In genomic region chr17:7476474-7476873, GRCh38 we compare ENCODE assay signal across 2 cellular contexts.
TF ChIP-seq lines count a peak whose summit lies in the region.

No MANE protein-coding gene starts in this region.

TF ChIP-seq in HEK293, 187 proteins besides CTCF, POLR2A, EP300 and RAD21 (continues in another document):
- TF ChIP-seq GLIS2 (tag by site-specific recombination; IDR thresholded peaks at IDR 0.05) (no peak), ZFP37 (tag by site-specific recombination; IDR thresholded peaks at IDR 0.05) (no peak), ZNF157 (tag by site-specific recombination; IDR thresholded peaks at IDR 0.05) (no peak), GLIS1 (tag by site-specific recombination; IDR thresholded peaks at IDR 0.05) (0 out of 2 replicates have a peak, but pooled peaks have one; percentile 23), ZNF211 (tag by site-specific recombination; IDR thresholded peaks at IDR 0.05; ENCODE audit: low read depth) (no peak), ZNF133 (tag by site-specific recombination; IDR thresholded peaks at IDR 0.05) (no peak), ZNF747 (tag by site-specific recombination; IDR thresholded peaks at IDR 0.05) (no peak), ZBTB17 (tag by site-specific recombination; IDR thresholded peaks at IDR 0.05) (peak; percentile 83), REPIN1 (tag by site-specific recombination; IDR thresholded peaks at IDR 0.05; ENCODE audit: low read depth) (no peak), ZNF23 (tag by site-specific recombination; IDR thresholded peaks at IDR 0.05; ENCODE audit: borderline replicate concordance) (no peak), KLF7 (tag by site-specific recombination; IDR thresholded peaks at IDR 0.05; ENCODE audit: borderline replicate concordance) (no peak), ZBTB11 (tag by site-specific recombination; conservative IDR thresholded peaks at IDR 0.05; ENCODE audit: low read depth) (no peak), HOXA7 (CRISPR knock-in tag; IDR thresholded peaks at IDR 0.05; ENCODE audit: borderline replicate concordance) (no peak), ZNF266 (tag by site-specific recombination; IDR thresholded peaks at IDR 0.05; ENCODE audit: low read depth) (no peak), PRDM10 (tag by site-specific recombination; IDR thresholded peaks at IDR 0.05) (no peak), SP3 (tag by site-specific recombination; IDR thresholded peaks at IDR 0.05) (no peak), ZNF292 (tag by site-specific recombination; IDR thresholded peaks at IDR 0.05; ENCODE audit: borderline replicate concordance, low read depth) (no peak), ZNF660 (tag by site-specific recombination; IDR thresholded peaks at IDR 0.05) (no peak), ZNF366 (tag by site-specific recombination; conservative IDR thresholded peaks at IDR 0.05) (peak; percentile 28; the same call in 1 of the 2 replicates)
- TF ChIP-seq, protein P1, sequence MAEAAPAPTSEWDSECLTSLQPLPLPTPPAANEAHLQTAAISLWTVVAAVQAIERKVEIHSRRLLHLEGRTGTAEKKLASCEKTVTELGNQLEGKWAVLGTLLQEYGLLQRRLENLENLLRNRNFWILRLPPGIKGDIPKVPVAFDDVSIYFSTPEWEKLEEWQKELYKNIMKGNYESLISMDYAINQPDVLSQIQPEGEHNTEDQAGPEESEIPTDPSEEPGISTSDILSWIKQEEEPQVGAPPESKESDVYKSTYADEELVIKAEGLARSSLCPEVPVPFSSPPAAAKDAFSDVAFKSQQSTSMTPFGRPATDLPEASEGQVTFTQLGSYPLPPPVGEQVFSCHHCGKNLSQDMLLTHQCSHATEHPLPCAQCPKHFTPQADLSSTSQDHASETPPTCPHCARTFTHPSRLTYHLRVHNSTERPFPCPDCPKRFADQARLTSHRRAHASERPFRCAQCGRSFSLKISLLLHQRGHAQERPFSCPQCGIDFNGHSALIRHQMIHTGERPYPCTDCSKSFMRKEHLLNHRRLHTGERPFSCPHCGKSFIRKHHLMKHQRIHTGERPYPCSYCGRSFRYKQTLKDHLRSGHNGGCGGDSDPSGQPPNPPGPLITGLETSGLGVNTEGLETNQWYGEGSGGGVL (tag by site-specific recombination; IDR thresholded peaks at IDR 0.05), result no peak
- TF ChIP-seq, protein P2, sequence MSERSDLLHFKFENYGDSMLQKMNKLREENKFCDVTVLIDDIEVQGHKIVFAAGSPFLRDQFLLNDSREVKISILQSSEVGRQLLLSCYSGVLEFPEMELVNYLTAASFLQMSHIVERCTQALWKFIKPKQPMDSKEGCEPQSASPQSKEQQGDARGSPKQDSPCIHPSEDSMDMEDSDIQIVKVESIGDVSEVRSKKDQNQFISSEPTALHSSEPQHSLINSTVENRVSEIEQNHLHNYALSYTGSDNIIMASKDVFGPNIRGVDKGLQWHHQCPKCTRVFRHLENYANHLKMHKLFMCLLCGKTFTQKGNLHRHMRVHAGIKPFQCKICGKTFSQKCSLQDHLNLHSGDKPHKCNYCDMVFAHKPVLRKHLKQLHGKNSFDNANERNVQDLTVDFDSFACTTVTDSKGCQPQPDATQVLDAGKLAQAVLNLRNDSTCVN (tag by site-specific recombination; optimal IDR thresholded peaks at IDR 0.05), result no peak

TF ChIP-seq in K562, 482 proteins besides CTCF, POLR2A, EP300 and RAD21:
- TF ChIP-seq ATF3 (IDR thresholded peaks at IDR 0.05) (peak; percentile 36), ATF3 (CRISPR knock-in tag; conservative IDR thresholded peaks at IDR 0.05) (no peak), ETV5 (CRISPR knock-in tag; IDR thresholded peaks at IDR 0.05; ENCODE audit: low read depth) (peak; percentile 16; the same call in 1 of the 2 replicates), RBBP5 (IDR thresholded peaks at IDR 0.05; ENCODE audit: borderline replicate concordance, insufficient read depth, low read length, poor library complexity, severe bottlenecking) (no peak), TBP (optimal IDR thresholded peaks at IDR 0.05; ENCODE audit: low read depth, low read length) (peak; percentile 28), SOX6 (IDR thresholded peaks at IDR 0.05) (peak; percentile 5; the same call in 1 of the 2 replicates), JUN (IDR thresholded peaks at IDR 0.05; ENCODE audit: borderline replicate concordance, low read depth, low read length) (no peak), JUN (CRISPR knock-in tag; IDR thresholded peaks at IDR 0.05; ENCODE audit: borderline replicate concordance) (no peak), ZBTB9 (CRISPR knock-in tag; IDR thresholded peaks at IDR 0.05) (no peak)
